Comparison of ENCODE assay signal across 1 cellular context in the genomic region with DNA sequence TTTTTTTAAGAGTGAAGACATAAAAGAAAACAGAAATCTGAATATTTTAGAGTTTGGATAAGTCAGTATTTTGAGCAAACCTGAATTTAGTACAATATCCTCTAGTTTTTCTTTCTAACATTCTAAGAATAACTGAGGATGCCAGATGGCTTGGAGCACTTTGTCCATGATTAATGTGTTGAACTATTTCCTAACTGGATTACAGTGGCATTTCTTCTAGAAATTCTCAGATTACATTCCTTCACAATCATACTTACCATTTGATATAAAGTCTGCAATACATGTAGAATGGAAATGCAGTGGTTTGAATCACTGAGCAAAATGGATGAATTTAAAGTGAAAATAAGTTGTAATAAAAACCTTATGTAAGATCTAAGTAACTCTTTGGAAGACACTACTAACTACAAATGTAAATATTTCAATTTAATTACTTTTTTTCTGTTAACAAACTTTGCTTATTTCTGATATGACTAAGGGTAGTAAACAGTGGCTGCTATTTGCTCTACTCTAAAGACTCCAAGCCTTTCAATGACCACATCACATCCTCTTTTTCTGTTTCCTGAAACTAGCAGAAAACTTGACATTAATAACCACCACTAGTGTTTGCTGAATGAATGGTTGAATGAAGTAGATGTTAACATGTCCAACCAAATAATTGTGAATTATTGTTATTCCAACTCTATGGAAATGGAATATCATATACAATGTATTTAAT.
A peak's percentile ranks its signal among the peaks of the same experiment; 100 is the strongest.
TF ChIP-seq lines count a peak whose summit lies in the region.

No MANE protein-coding gene starts in this region.

TF ChIP-seq in SK-N-SH, 30 proteins besides CTCF, POLR2A, EP300 and RAD21 (continued from another document):
- TF ChIP-seq YY1 (IDR thresholded peaks at IDR 0.05; ENCODE audit: low read depth) (no peak), JUND (IDR thresholded peaks at IDR 0.05) (peak; percentile 32; the same call in 1 of the 2 replicates), TAF1 (IDR thresholded peaks at IDR 0.05; ENCODE audit: borderline replicate concordance, low read depth, low read length) (no peak), FOXM1 (IDR thresholded peaks at IDR 0.05; ENCODE audit: low read depth) (no peak), FOSL2 (IDR thresholded peaks at IDR 0.05; ENCODE audit: borderline replicate concordance, low read depth) (peak; percentile 30; the same call in 1 of the 2 replicates), MXI1 (IDR thresholded peaks at IDR 0.05; ENCODE audit: low read depth, low read length) (no peak), GABPA (IDR thresholded peaks at IDR 0.05; ENCODE audit: low read depth) (no peak), RFX5 (IDR thresholded peaks at IDR 0.05; ENCODE audit: low read length) (no peak)
- TF ChIP-seq, protein P1, sequence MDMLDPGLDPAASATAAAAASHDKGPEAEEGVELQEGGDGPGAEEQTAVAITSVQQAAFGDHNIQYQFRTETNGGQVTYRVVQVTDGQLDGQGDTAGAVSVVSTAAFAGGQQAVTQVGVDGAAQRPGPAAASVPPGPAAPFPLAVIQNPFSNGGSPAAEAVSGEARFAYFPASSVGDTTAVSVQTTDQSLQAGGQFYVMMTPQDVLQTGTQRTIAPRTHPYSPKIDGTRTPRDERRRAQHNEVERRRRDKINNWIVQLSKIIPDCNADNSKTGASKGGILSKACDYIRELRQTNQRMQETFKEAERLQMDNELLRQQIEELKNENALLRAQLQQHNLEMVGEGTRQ (IDR thresholded peaks at IDR 0.05; ENCODE audit: borderline replicate concordance, low read depth, low read length), result no peak
- TF ChIP-seq, protein P2, sequence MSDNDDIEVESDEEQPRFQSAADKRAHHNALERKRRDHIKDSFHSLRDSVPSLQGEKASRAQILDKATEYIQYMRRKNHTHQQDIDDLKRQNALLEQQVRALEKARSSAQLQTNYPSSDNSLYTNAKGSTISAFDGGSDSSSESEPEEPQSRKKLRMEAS (IDR thresholded peaks at IDR 0.05; ENCODE audit: low read depth), result no peak
- TF ChIP-seq, protein P3, sequence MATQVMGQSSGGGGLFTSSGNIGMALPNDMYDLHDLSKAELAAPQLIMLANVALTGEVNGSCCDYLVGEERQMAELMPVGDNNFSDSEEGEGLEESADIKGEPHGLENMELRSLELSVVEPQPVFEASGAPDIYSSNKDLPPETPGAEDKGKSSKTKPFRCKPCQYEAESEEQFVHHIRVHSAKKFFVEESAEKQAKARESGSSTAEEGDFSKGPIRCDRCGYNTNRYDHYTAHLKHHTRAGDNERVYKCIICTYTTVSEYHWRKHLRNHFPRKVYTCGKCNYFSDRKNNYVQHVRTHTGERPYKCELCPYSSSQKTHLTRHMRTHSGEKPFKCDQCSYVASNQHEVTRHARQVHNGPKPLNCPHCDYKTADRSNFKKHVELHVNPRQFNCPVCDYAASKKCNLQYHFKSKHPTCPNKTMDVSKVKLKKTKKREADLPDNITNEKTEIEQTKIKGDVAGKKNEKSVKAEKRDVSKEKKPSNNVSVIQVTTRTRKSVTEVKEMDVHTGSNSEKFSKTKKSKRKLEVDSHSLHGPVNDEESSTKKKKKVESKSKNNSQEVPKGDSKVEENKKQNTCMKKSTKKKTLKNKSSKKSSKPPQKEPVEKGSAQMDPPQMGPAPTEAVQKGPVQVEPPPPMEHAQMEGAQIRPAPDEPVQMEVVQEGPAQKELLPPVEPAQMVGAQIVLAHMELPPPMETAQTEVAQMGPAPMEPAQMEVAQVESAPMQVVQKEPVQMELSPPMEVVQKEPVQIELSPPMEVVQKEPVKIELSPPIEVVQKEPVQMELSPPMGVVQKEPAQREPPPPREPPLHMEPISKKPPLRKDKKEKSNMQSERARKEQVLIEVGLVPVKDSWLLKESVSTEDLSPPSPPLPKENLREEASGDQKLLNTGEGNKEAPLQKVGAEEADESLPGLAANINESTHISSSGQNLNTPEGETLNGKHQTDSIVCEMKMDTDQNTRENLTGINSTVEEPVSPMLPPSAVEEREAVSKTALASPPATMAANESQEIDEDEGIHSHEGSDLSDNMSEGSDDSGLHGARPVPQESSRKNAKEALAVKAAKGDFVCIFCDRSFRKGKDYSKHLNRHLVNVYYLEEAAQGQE (IDR thresholded peaks at IDR 0.05; ENCODE audit: low read depth, low read length), result no peak
